Comparison of ENCODE assay signal across 1 cellular context in the genomic region with DNA sequence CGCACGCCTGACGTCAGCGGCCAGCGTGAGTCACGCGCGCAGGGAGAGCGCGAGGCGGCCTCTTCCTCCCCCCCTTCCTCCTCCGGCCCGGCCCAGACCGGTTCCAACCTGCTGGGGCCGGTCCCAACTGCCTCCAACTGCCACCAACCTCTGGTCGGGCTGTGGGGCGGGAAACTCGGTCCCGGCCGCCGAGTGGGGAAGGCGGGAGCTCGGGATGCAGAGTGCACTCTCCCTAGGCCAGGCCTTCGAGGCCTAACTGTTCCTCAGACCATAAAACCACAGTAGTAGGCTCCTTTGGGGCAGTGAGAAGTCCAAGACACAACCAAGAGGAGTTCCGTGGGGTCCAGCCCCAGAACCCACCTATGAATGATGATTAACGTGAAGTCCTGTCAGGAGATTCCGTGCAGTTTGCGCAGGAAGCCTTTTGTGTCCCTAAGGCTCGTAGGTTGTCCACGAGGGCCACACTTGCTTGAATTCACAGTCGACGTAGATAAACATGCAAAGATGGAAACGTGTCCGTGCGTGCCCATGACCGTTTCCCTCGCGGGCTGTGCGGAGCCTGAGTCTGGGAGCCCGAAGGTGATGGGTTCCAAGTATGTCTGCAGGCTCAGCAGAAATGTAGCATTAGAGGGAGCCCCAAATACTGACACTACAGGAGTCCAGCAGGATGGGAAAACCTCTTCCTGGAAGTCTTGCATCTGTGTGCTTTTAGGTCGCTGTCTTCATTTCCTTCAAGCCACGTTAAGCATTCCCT.
TF ChIP-seq lines count a peak whose summit lies in the region.

No MANE protein-coding gene starts in this region.

TF ChIP-seq in K562, 482 proteins besides CTCF, POLR2A, EP300 and RAD21 (continued from another document and continues in another):
- TF ChIP-seq, protein P1, sequence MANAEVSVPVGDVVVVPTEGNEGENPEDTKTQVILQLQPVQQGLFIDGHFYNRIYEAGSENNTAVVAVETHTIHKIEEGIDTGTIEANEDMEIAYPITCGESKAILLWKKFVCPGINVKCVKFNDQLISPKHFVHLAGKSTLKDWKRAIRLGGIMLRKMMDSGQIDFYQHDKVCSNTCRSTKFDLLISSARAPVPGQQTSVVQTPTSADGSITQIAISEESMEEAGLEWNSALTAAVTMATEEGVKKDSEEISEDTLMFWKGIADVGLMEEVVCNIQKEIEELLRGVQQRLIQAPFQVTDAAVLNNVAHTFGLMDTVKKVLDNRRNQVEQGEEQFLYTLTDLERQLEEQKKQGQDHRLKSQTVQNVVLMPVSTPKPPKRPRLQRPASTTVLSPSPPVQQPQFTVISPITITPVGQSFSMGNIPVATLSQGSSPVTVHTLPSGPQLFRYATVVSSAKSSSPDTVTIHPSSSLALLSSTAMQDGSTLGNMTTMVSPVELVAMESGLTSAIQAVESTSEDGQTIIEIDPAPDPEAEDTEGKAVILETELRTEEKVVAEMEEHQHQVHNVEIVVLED (CRISPR knock-in tag; IDR thresholded peaks at IDR 0.05) = no peak
- TF ChIP-seq MED1 (CRISPR knock-in tag; IDR thresholded peaks at IDR 0.05; ENCODE audit: borderline replicate concordance) (no peak), ZNF398 (CRISPR knock-in tag; IDR thresholded peaks at IDR 0.05) (no peak), THRAP3 (IDR thresholded peaks at IDR 0.05; ENCODE audit: borderline replicate concordance) (no peak; the same call in 1 of the 2 replicates), ZNF41 (CRISPR knock-in tag; conservative IDR thresholded peaks at IDR 0.05) (peak; percentile 66; the same call in 1 of the 2 replicates), BCLAF1 (IDR thresholded peaks at IDR 0.05; ENCODE audit: borderline replicate concordance in 1 of 2, control insufficient read depth in 1 of 2, low read depth in 2 of 2, low read length in 1 of 2) (no peak), STAT6 (CRISPR knock-in tag; IDR thresholded peaks at IDR 0.05) (peak; percentile 86; the same call in 1 of the 2 replicates), HES1 (IDR thresholded peaks at IDR 0.05; ENCODE audit: low read depth) (peak; percentile 78), MAFK (IDR thresholded peaks at IDR 0.05; ENCODE audit: low read length) (peak; percentile 29; the same call in 1 of the 2 replicates), CBFB (CRISPR knock-in tag; IDR thresholded peaks at IDR 0.05) (no peak), NCOA2 (IDR thresholded peaks at IDR 0.05; ENCODE audit: partially characterized antibody in 2 of 2) (no peak), ELF2 (CRISPR knock-in tag; IDR thresholded peaks at IDR 0.05) (0 out of 2 replicates have a peak, but pooled peaks have one; percentile 61), CCAR2 (IDR thresholded peaks at IDR 0.05; ENCODE audit: low read depth, low read length) (no peak), MIER1 (IDR thresholded peaks at IDR 0.05; ENCODE audit: low read depth) (no peak), DPF2 (IDR thresholded peaks at IDR 0.05) (peak; percentile 57; the same call in 1 of the 2 replicates), SIN3B (IDR thresholded peaks at IDR 0.05; ENCODE audit: low read depth) (no peak), GTF3C2 (IDR thresholded peaks at IDR 0.05; ENCODE audit: borderline replicate concordance, extremely low read depth, insufficient read length) (no peak), STAT5A (IDR thresholded peaks at IDR 0.05; ENCODE audit: borderline replicate concordance, low read length) (peak; percentile 5; the same call in 1 of the 2 replicates), JUN (IDR thresholded peaks at IDR 0.05; ENCODE audit: borderline replicate concordance, low read depth, low read length) (peak; percentile 91), JUN (CRISPR knock-in tag; IDR thresholded peaks at IDR 0.05; ENCODE audit: borderline replicate concordance) (0 out of 2 replicates have a peak, but pooled peaks have one; percentile 1), XRCC4 (IDR thresholded peaks at IDR 0.05; ENCODE audit: extremely low read depth, insufficient read depth, insufficient read length) (no peak), NFXL1 (CRISPR knock-in tag; IDR thresholded peaks at IDR 0.05) (peak; percentile 86), ETV1 (tag; conservative IDR thresholded peaks at IDR 0.05; ENCODE audit: low read depth) (peak; percentile 54; the same call in 1 of the 2 replicates), CEBPB (tag; IDR thresholded peaks at IDR 0.05) (no peak), PHF8 (IDR thresholded peaks at IDR 0.05; ENCODE audit: borderline replicate concordance, low read length) (peak; percentile 74; the same call in 1 of the 2 replicates), POLR2G (IDR thresholded peaks at IDR 0.05; ENCODE audit: low read depth, low read length) (peak; percentile 91), KAT7 (CRISPR knock-in tag; IDR thresholded peaks at IDR 0.05; ENCODE audit: borderline replicate concordance) (peak; percentile 90; the same call in 1 of the 2 replicates), PHF21A (IDR thresholded peaks at IDR 0.05; ENCODE audit: borderline replicate concordance, low read depth) (no peak), PATZ1 (CRISPR knock-in tag; IDR thresholded peaks at IDR 0.05; ENCODE audit: borderline replicate concordance) (peak; percentile 77; the same call in 1 of the 2 replicates)
- TF ChIP-seq, protein P2, sequence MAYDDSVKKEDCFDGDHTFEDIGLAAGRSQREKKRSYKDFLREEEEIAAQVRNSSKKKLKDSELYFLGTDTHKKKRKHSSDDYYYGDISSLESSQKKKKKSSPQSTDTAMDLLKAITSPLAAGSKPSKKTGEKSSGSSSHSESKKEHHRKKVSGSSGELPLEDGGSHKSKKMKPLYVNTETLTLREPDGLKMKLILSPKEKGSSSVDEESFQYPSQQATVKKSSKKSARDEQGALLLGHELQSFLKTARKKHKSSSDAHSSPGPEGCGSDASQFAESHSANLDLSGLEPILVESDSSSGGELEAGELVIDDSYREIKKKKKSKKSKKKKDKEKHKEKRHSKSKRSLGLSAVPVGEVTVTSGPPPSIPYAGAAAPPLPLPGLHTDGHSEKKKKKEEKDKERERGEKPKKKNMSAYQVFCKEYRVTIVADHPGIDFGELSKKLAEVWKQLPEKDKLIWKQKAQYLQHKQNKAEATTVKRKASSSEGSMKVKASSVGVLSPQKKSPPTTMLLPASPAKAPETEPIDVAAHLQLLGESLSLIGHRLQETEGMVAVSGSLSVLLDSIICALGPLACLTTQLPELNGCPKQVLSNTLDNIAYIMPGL (CRISPR knock-in tag; IDR thresholded peaks at IDR 0.05) = peak; percentile 77
- TF ChIP-seq, protein P3, sequence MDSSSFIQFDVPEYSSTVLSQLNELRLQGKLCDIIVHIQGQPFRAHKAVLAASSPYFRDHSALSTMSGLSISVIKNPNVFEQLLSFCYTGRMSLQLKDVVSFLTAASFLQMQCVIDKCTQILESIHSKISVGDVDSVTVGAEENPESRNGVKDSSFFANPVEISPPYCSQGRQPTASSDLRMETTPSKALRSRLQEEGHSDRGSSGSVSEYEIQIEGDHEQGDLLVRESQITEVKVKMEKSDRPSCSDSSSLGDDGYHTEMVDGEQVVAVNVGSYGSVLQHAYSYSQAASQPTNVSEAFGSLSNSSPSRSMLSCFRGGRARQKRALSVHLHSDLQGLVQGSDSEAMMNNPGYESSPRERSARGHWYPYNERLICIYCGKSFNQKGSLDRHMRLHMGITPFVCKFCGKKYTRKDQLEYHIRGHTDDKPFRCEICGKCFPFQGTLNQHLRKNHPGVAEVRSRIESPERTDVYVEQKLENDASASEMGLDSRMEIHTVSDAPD (CRISPR knock-in tag; IDR thresholded peaks at IDR 0.05) = no peak
- TF ChIP-seq, protein P4, sequence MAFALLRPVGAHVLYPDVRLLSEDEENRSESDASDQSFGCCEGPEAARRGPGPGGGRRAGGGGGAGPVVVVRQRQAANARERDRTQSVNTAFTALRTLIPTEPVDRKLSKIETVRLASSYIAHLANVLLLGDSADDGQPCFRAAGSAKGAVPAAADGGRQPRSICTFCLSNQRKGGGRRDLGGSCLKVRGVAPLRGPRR (CRISPR knock-in tag; IDR thresholded peaks at IDR 0.05) = peak; percentile 91; the same call in 1 of the 2 replicates
